9 cellular contexts compared by ENCODE assay signal in genomic region chr2:208407667-208408066, GRCh38. TPM values are rescaled to one million over a fixed set of nuclear protein-coding genes. Genes with fewer than 3 reads are reported as not detected.
DNase-seq lines count a peak whose midpoint lies in the region; ATAC-seq and TF ChIP-seq lines count a peak whose summit lies in the region.
"Had no signal": no experiment of that assay in that cellular context is flagged by ENCODE, and none has a peak within 500 bp of the region (broad histone marks: within the 10 kb centered on the region; RNA-seq: fewer than 3 reads in every experiment).

No MANE protein-coding gene starts in this region.

- H3K4me3 ChIP-seq in GM12864 (ENCODE audit: low read depth, low read length) (no peak overlapping the region), astrocyte of the cerebellum (ENCODE audit: low read depth, low read length) (no peak overlapping the region), mesendoderm (ENCODE audit: low read length) (no peak overlapping the region)
- no peak overlapping the region for H3K4me3 ChIP-seq in naive thymus-derived CD4-positive, alpha-beta T cell (ENCODE audit: low read length)
- H3K4me3 ChIP-seq: thyroid gland had no signal

- H3K18ac ChIP-seq in mesendoderm (ENCODE audit: low read length), result no peak overlapping the region

- H2BK120ac ChIP-seq in mesendoderm (ENCODE audit: low read depth, low read length), result no peak overlapping the region

- WGBS in mesendoderm (ENCODE audit: extremely low coverage, insufficient coverage, low lambda C conversion rate), result no CpG with 5 or more reads among the region's 9 CpGs

- peaks cover 64 to 86% (median 73%) of the 10 kb centered on the region in 5 donors for H3K27me3 Mint-ChIP-seq in naive thymus-derived CD4-positive, alpha-beta T cell

- no peaks in the 10 kb centered on the region for H3K79me1 ChIP-seq in mesendoderm (ENCODE audit: low read length)

- H3K79me2 ChIP-seq in mesendoderm (ENCODE audit: control insufficient read depth, insufficient read depth, low read length), result no peaks in the 10 kb centered on the region

- H3K4me3 Mint-ChIP-seq in naive thymus-derived CD4-positive, alpha-beta T cell, result no peak overlapping the region

- H3K4ac ChIP-seq in mesendoderm (ENCODE audit: low read depth, low read length), result no peak overlapping the region

- H3K4me2 ChIP-seq in mesendoderm (ENCODE audit: low read length), result no peak overlapping the region

- H3K27ac ChIP-seq in mesendoderm (ENCODE audit: low read depth, low read length), result no peak overlapping the region
- H3K27ac ChIP-seq in naive thymus-derived CD4-positive, alpha-beta T cell (ENCODE audit: low read depth, low read length), result no peak overlapping the region
- H3K27ac ChIP-seq: thyroid gland had no signal

- H2BK5ac ChIP-seq in mesendoderm (ENCODE audit: low read length), result no peak overlapping the region

- no peaks in the 10 kb centered on the region for H3K36me3 Mint-ChIP-seq in naive thymus-derived CD4-positive, alpha-beta T cell

- in situ Hi-C loops in astrocyte of the cerebellum (cut with HindIII; ENCODE audit: low sequenced_read_pairs), result no loop called here

- no peak overlapping the region for H3K23ac ChIP-seq in mesendoderm (ENCODE audit: low read length)

- no peak overlapping the region for H2BK15ac ChIP-seq in mesendoderm (replicated peaks; ENCODE audit: low read depth)

- H3K9me3 Mint-ChIP-seq in naive thymus-derived CD4-positive, alpha-beta T cell, result peaks cover 0 to 1% (median 0%) of the 10 kb centered on the region in 11 donors

- H3K9me3 ChIP-seq in naive thymus-derived CD4-positive, alpha-beta T cell (ENCODE audit: control insufficient read depth in 2 of 3, low read length in 3 of 3), result no peaks in the 10 kb centered on the region
- H3K9me3 ChIP-seq: thyroid gland had no signal

- no peaks in the 10 kb centered on the region for H3K36me3 ChIP-seq in mesendoderm (ENCODE audit: control insufficient read depth, insufficient read depth, low read length)
- no peaks in the 10 kb centered on the region for H3K36me3 ChIP-seq in naive thymus-derived CD4-positive, alpha-beta T cell (ENCODE audit: control insufficient read depth in 2 of 3, insufficient read depth in 3 of 3, low read length in 3 of 3)
- H3K36me3 ChIP-seq: thyroid gland had no signal

- H3K27ac Mint-ChIP-seq in naive thymus-derived CD4-positive, alpha-beta T cell, result no peak overlapping the region

- peaks cover 0 to 12% (median 8%) of the 10 kb centered on the region in 7 donors for H3K4me1 Mint-ChIP-seq in naive thymus-derived CD4-positive, alpha-beta T cell

- DNase-seq in GM12864 (ENCODE audit: low read depth) (no peak), astrocyte of the cerebellum (ENCODE audit: low read depth) (no peak), mesendoderm (peak; percentile 39), amniotic stem cell (lab: John Stamatoyannopoulos, UW) (no peak)
- DNase-seq in stimulated activated naive CD4-positive, alpha-beta T cell (lab: John Stamatoyannopoulos, UW), result no peak
- DNase-seq in naive thymus-derived CD4-positive, alpha-beta T cell, result no peak

- intact Hi-C loops in naive thymus-derived CD4-positive, alpha-beta T cell (cut with micrococcal nuclease), result no loop called here

- H2AK5ac ChIP-seq in mesendoderm (ENCODE audit: low read length), result no peak overlapping the region

- no peak overlapping the region for H3K56ac ChIP-seq in mesendoderm (ENCODE audit: low read length)

- H3K9ac ChIP-seq in mesendoderm (ENCODE audit: low read length), result no peak overlapping the region

- H4K5ac ChIP-seq in mesendoderm (ENCODE audit: low read length), result no peak overlapping the region

- no peaks in the 10 kb centered on the region for H3K27me3 ChIP-seq in mesendoderm (ENCODE audit: insufficient read depth, low read length, poor library complexity)
- peaks cover 9% of the 10 kb centered on the region in 2 donors for H3K27me3 ChIP-seq in naive thymus-derived CD4-positive, alpha-beta T cell (ENCODE audit: control insufficient read depth in 2 of 2, insufficient read depth in 2 of 2, low read length in 2 of 2)

- CTCF ChIA-PET in naive thymus-derived CD4-positive, alpha-beta T cell (lab: Charles Lee), result no interaction called here

- POLR2A ChIA-PET in naive thymus-derived CD4-positive, alpha-beta T cell (lab: Charles Lee), result no interaction called here

- no peak overlapping the region for H4K8ac ChIP-seq in mesendoderm (ENCODE audit: low read depth, low read length)

- H3K4me1 ChIP-seq in mesendoderm (ENCODE audit: control insufficient read depth, low read depth, low read length), result no peaks in the 10 kb centered on the region
- H3K4me1 ChIP-seq in naive thymus-derived CD4-positive, alpha-beta T cell (ENCODE audit: control insufficient read depth in 2 of 2, insufficient read depth in 2 of 2, low read length in 2 of 2), result no peaks in the 10 kb centered on the region

- TF ChIP-seq CTCF in GM12864 (IDR thresholded peaks at IDR 0.05; ENCODE audit: low read depth, low read length, missing control alignments), result peak; percentile 25
- peak; percentile 56 for TF ChIP-seq CTCF in LNCAP (IDR thresholded peaks at IDR 0.05)
- peak; percentile 32 for TF ChIP-seq CTCF in astrocyte of the cerebellum (IDR thresholded peaks at IDR 0.05; ENCODE audit: low read depth, low read length, missing control alignments)

- ATAC-seq in GM19452 (IDR thresholded peaks at IDR 0.05; ENCODE audit: unreplicated experiment), result no peak
- no peak for ATAC-seq in naive thymus-derived CD4-positive, alpha-beta T cell

RNA-seq across cellular contexts. Expression of gene PTH2R, which starts 1.1 kb away (rescaled TPM):
- polyA plus RNA-seq in mesendoderm (2013, experiment 1 of 2), result 0.13 TPM
- 0.20 TPM for polyA plus RNA-seq in mesendoderm (2013, experiment 2 of 2)
- total RNA-seq in naive thymus-derived CD4-positive, alpha-beta T cell, result under 1 TPM in 3 of 5 experiments, not detected in 2; 0.19 to 0.44 (median 0.43) TPM
- not detected for polyA plus RNA-seq in naive thymus-derived CD4-positive, alpha-beta T cell
- total RNA-seq: thyroid gland had no signal
